In the genomic region with DNA sequence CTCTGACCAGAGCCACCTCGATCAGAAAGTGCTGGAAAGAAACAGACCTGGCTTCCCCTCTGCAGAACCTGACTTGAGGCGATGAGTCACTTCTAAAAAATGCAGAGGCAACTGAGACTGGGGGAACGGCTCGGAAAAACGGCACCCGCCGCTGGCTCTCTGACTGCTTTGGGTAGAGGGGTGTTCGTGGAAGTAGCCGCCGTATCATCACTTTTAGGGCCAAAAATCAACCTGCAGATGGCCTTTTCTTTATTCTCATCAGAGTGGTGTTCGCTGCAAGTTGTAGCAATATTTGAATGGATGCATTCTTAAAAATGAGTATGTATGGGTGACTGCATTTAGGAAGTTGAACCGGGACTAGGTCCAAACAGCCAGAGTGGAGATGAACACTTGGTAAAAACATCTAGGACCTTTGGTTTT, we compare ENCODE assay signal across 8 cellular contexts. TPM values are rescaled to one million over a fixed set of nuclear protein-coding genes. Genes with fewer than 3 reads are reported as not detected.
DNase-seq lines count a peak whose midpoint lies in the region; ATAC-seq, FAIRE-seq and TF ChIP-seq lines count a peak whose summit lies in the region.

No MANE protein-coding gene starts in this region.

- TF ChIP-seq CTCF in bronchial epithelial cell (IDR thresholded peaks at IDR 0.05; ENCODE audit: insufficient read depth, low read length, severe bottlenecking) (no peak), keratinocyte (optimal IDR thresholded peaks at IDR 0.05 in 1 of 3, IDR thresholded peaks at IDR 0.05 in 1 of 3, conservative IDR thresholded peaks at IDR 0.05 in 1 of 3; ENCODE audit: extremely low read depth in 1 of 3, insufficient read depth in 2 of 3, low read length in 3 of 3) (no peak)

- peaks cover 30% of the 10 kb centered on the region for H3K79me2 ChIP-seq in keratinocyte (ENCODE audit: control insufficient read depth, insufficient read depth, low read length)

- H3K4me1 ChIP-seq in keratinocyte (ENCODE audit: control insufficient read depth, extremely low read depth, insufficient read depth, low read length), result peaks cover 28% of the 10 kb centered on the region

- H3K9me1 ChIP-seq in keratinocyte (ENCODE audit: control insufficient read depth, extremely low read depth, insufficient read depth, low read length), result no peaks in the 10 kb centered on the region

- peak overlapping the region; percentile 77 for H3K9ac ChIP-seq in keratinocyte (ENCODE audit: control insufficient read depth, extremely low read depth, insufficient read depth, low read length)

- peak; percentile 12 for DNase-seq in NCI-H82 (lab: John Stamatoyannopoulos, UW)
- DNase-seq in NCI-H82 treated with DMSO at 0.1 percent for 48 hours (lab: John Stamatoyannopoulos, UW; ENCODE audit: unreplicated experiment), result no peak
- peak; percentile 9 for DNase-seq in NCI-H774 (lab: John Stamatoyannopoulos, UW)
- DNase-seq in bronchial epithelial cell (ENCODE audit: low read depth), result peak; percentile 75
- no peak for DNase-seq in keratinocyte (ENCODE audit: low read depth, low spot score)
- DNase-seq in stimulated activated CD8-positive, alpha-beta memory T cell treated with anti-CD3 and anti-CD28 coated beads, Interleukin-4, amount 100 ng/mL, for 48 hours, result peak; percentile 24
- DNase-seq in NCI-H2029 treated with DMSO at 0.1 percent for 48 hours (lab: John Stamatoyannopoulos, UW), result no peak

- H2AFZ ChIP-seq in keratinocyte (ENCODE audit: control insufficient read depth, low read length), result peak overlapping the region; percentile 57

- peak overlapping the region; percentile 89 for H3K4me3 ChIP-seq in bronchial epithelial cell (ENCODE audit: low read depth, low read length)
- H3K4me3 ChIP-seq in keratinocyte (ENCODE audit: control insufficient read depth in 2 of 3, extremely low read depth in 1 of 3, insufficient read depth in 2 of 3, low read depth in 1 of 3, low read length in 3 of 3), result peak overlapping the region; percentile 62 to 81 (median 74)

- H3K27ac ChIP-seq in keratinocyte (ENCODE audit: control insufficient read depth, insufficient read depth, low read length), result peak overlapping the region; percentile 59

- FAIRE-seq in bronchial epithelial cell (lab: Jason Lieb, UNC) (no peak), keratinocyte (lab: Jason Lieb, UNC) (peak; percentile 74)

- peak overlapping the region; percentile 89 for H3K4me2 ChIP-seq in keratinocyte (ENCODE audit: control insufficient read depth, extremely low read depth, insufficient read depth, low read depth, low read length)

- no peaks in the 10 kb centered on the region for H3K36me3 ChIP-seq in bronchial epithelial cell (ENCODE audit: control insufficient read depth, insufficient read depth, low read length)
- H3K36me3 ChIP-seq in keratinocyte (ENCODE audit: control insufficient read depth in 2 of 2, extremely low read depth in 1 of 2, insufficient read depth in 2 of 2, low read length in 2 of 2), result no peaks in the 10 kb centered on the region

- H4K20me1 ChIP-seq in keratinocyte (ENCODE audit: control insufficient read depth, extremely low read depth, insufficient read depth, low read length), result no peaks in the 10 kb centered on the region

- no peak for ATAC-seq in HG03378 (IDR thresholded peaks at IDR 0.05; ENCODE audit: unreplicated experiment)

- H3K27me3 ChIP-seq in bronchial epithelial cell (ENCODE audit: control insufficient read depth, insufficient read depth, low read length), result no peaks in the 10 kb centered on the region
- H3K27me3 ChIP-seq in keratinocyte (ENCODE audit: control insufficient read depth, extremely low read depth, insufficient read depth, low read length), result no peaks in the 10 kb centered on the region

- H3K9me3 ChIP-seq in keratinocyte (ENCODE audit: control insufficient read depth, low read depth, low read length), result no peaks in the 10 kb centered on the region

- dilution Hi-C loops in keratinocyte (cut with MboI; ENCODE audit: extremely low pct_ligation_motif_present, low sequenced_read_pairs), result no loop called here

RNA-seq across cellular contexts. Expression of a gene that starts 0.8 kb away (rescaled TPM):
- 2.1 and 3.1 TPM in 2 replicates for total RNA-seq in bronchial epithelial cell
- polyA plus RNA-seq in keratinocyte, result 9.1 to 12.1 TPM (median 11.0 TPM) in 3 replicates
- 9.1 TPM for polyA plus RNA-seq in keratinocyte (2011; ENCODE audit: low read depth)
- 6.8 and 11.1 TPM in 2 replicates for polyA plus RNA-seq in keratinocyte (2011; cell fraction: cytosol; rRNA removed)
- 18.3 and 19.3 TPM in 2 replicates for polyA plus RNA-seq in keratinocyte (2011; cell fraction: nucleus; rRNA removed)
- 4.2 and 6.5 TPM in 2 replicates for polyA plus RNA-seq in keratinocyte (2012; ENCODE audit: low replicate concordance)
- 7.4 to 9.7 TPM (median 9.0 TPM) in 3 replicates for polyA minus RNA-seq in keratinocyte
- polyA minus RNA-seq in keratinocyte (2011; cell fraction: cytosol; rRNA and poly(A)+ RNA removed), result 5.8 TPM
- 9.6 and 12.2 TPM in 2 replicates for polyA minus RNA-seq in keratinocyte (2011; cell fraction: nucleus; rRNA and poly(A)+ RNA removed)

Comparison
In these comparisons a context has a peak if more than half of its experiments do, and no peak if none do; other contexts are left out.
1. DNase-seq: peak in NCI-H82 (single experiment), NCI-H774 (single experiment), bronchial epithelial cell (single experiment) and stimulated activated CD8-positive, alpha-beta memory T cell treated with anti-CD3 and anti-CD28 coated beads, Interleukin-4, amount 100 ng/mL, for 48 hours (single experiment); none in NCI-H82 treated with DMSO at 0.1 percent for 48 hours (single experiment), keratinocyte (single experiment) and NCI-H2029 treated with DMSO at 0.1 percent for 48 hours (single experiment).